In genomic region chr1:237492359-237492758, GRCh38 we compare ENCODE assay signal across 17 cellular contexts.
DNase-seq lines count a peak whose midpoint lies in the region; ATAC-seq, FAIRE-seq and TF ChIP-seq lines count a peak whose summit lies in the region.
"Had no signal": no experiment of that assay in that cellular context is flagged by ENCODE, and none has a peak within 500 bp of the region (broad histone marks: within the 10 kb centered on the region; RNA-seq: fewer than 3 reads in every experiment).

No MANE protein-coding gene starts in this region.

- DNase-seq in NCI-H82 (lab: John Stamatoyannopoulos, UW) (peak; percentile 29), NCI-H82 treated with DMSO at 0.1 percent for 48 hours (lab: John Stamatoyannopoulos, UW; ENCODE audit: unreplicated experiment) (no peak), HEK293T (ENCODE audit: extremely low spot score) (peak; percentile 36), mesendoderm (peak; percentile 45), urothelium cell line (ENCODE audit: low spot score) (no peak), T-cell (no peak)
- no peak for DNase-seq in stimulated activated naive B cell treated with anti-CD40 and anti-IgM and Interleukin-4, amounts not matched to agents 10 μg/mL and 1 μg/mL and 100 μg/mL, for 72 hours
- DNase-seq: activated CD8-positive, alpha-beta memory T cell treated with anti-CD3 and anti-CD28 coated beads for 24 hours; activated naive CD4-positive, alpha-beta T cell treated with anti-CD3 and anti-CD28 coated beads for 36 hours; hippocampal formation; NCI-H1417; stimulated activated CD8-positive, alpha-beta memory T cell treated with anti-CD3 and anti-CD28 coated beads, Interleukin-4, amount 100 ng/mL, for 48 hours had no signal

- no peaks in the 10 kb centered on the region for H3K79me2 ChIP-seq in OCI-LY3 (ENCODE audit: low read length)
- no peaks in the 10 kb centered on the region for H3K79me2 ChIP-seq in mesendoderm (ENCODE audit: control insufficient read depth, insufficient read depth, low read length)
- H3K79me2 ChIP-seq: parathyroid adenoma had no signal

- no CpG with 5 or more reads among the region's 1 CpG for WGBS in mesendoderm (ENCODE audit: extremely low coverage, insufficient coverage, low lambda C conversion rate)

- H2BK120ac ChIP-seq in mesendoderm (ENCODE audit: low read depth, low read length) = no peak overlapping the region

- H3K4me1 ChIP-seq in OCI-LY3 (ENCODE audit: low read length) = no peaks in the 10 kb centered on the region
- no peaks in the 10 kb centered on the region for H3K4me1 ChIP-seq in mesendoderm (ENCODE audit: control insufficient read depth, low read depth, low read length)
- H3K4me1 ChIP-seq: A549, parathyroid adenoma, upper lobe of left lung had no signal

- no peaks in the 10 kb centered on the region for H3K79me1 ChIP-seq in mesendoderm (ENCODE audit: low read length)

- H4K8ac ChIP-seq in mesendoderm (ENCODE audit: low read depth, low read length) = no peak overlapping the region

- no peak overlapping the region for H4K5ac ChIP-seq in mesendoderm (ENCODE audit: low read length)

- no peak overlapping the region for H3K4ac ChIP-seq in mesendoderm (ENCODE audit: low read depth, low read length)

- H3K27me3 ChIP-seq in OCI-LY3 (ENCODE audit: low read depth, low read length) (peaks cover 30% of the 10 kb centered on the region), mesendoderm (ENCODE audit: insufficient read depth, low read length, poor library complexity) (no peaks in the 10 kb centered on the region)
- H3K27me3 ChIP-seq: upper lobe of left lung had no signal

- no peak overlapping the region for H2AFZ ChIP-seq in OCI-LY3 (ENCODE audit: low read depth, low read length)
- H2AFZ ChIP-seq: parathyroid adenoma had no signal

- peaks cover 0 to 4% of the 10 kb centered on the region in 2 donors for H3K27me3 Mint-ChIP-seq in stimulated activated naive B cell treated with anti-CD40 and anti-IgM and Interleukin-4, amounts not matched to agents 10 μg/mL and 1 μg/mL and 100 μg/mL, for 72 hours
- H3K27me3 Mint-ChIP-seq in T-cell = peaks cover 0 to 3% of the 10 kb centered on the region in 2 donors

- CTCF ChIA-PET in HEK293T (lab: Yijun Ruan, JAX) = no interaction called here
- CTCF ChIA-PET in T-cell (lab: Charles Lee) = no interaction called here

- H3K9ac ChIP-seq in OCI-LY3 (ENCODE audit: low read length) (no peak overlapping the region), mesendoderm (ENCODE audit: low read length) (no peak overlapping the region)
- H3K9ac ChIP-seq: parathyroid adenoma had no signal

- H2AK5ac ChIP-seq in mesendoderm (ENCODE audit: low read length) = no peak overlapping the region

- H3K4me1 Mint-ChIP-seq in stimulated activated naive B cell treated with anti-CD40 and anti-IgM and Interleukin-4, amounts not matched to agents 10 μg/mL and 1 μg/mL and 100 μg/mL, for 72 hours = no peaks in the 10 kb centered on the region
- no peaks in the 10 kb centered on the region for H3K4me1 Mint-ChIP-seq in T-cell

- no peaks in the 10 kb centered on the region for H3K36me3 ChIP-seq in OCI-LY3 (replicated peaks; ENCODE audit: low read depth, low read length)
- H3K36me3 ChIP-seq in mesendoderm (ENCODE audit: control insufficient read depth, insufficient read depth, low read length) = no peaks in the 10 kb centered on the region
- H3K36me3 ChIP-seq: upper lobe of left lung had no signal

- no peak overlapping the region for H3K18ac ChIP-seq in mesendoderm (ENCODE audit: low read length)

- H3K23ac ChIP-seq in mesendoderm (ENCODE audit: low read length) = no peak overlapping the region

- H3K4me3 ChIP-seq in OCI-LY3 (ENCODE audit: low read length) = no peak overlapping the region
- no peak overlapping the region for H3K4me3 ChIP-seq in mesendoderm (ENCODE audit: low read length)
- H3K4me3 ChIP-seq: A549, upper lobe of left lung had no signal

- FAIRE-seq in urothelium cell line (lab: Jason Lieb, UNC) = no peak
- FAIRE-seq: A549 had no signal

- no peak for ATAC-seq in stimulated activated naive B cell treated with anti-CD40 and anti-IgM and Interleukin-4, amounts not matched to agents 10 μg/mL and 1 μg/mL and 100 μg/mL, for 72 hours (replicated peaks)
- ATAC-seq in T-cell (replicated peaks in 1 of 4) = no peak

- H3K56ac ChIP-seq in mesendoderm (ENCODE audit: low read length) = no peak overlapping the region

- no peak overlapping the region for H3K27ac Mint-ChIP-seq in stimulated activated naive B cell treated with anti-CD40 and anti-IgM and Interleukin-4, amounts not matched to agents 10 μg/mL and 1 μg/mL and 100 μg/mL, for 72 hours
- H3K27ac Mint-ChIP-seq in T-cell = no peak overlapping the region
- H3K27ac Mint-ChIP-seq: activated naive CD4-positive, alpha-beta T cell treated with anti-CD3 and anti-CD28 coated beads for 36 hours had no signal

- H2BK15ac ChIP-seq in mesendoderm (replicated peaks; ENCODE audit: low read depth) = no peak overlapping the region

- H2BK5ac ChIP-seq in mesendoderm (ENCODE audit: low read length) = no peak overlapping the region

- H3K4me2 ChIP-seq in OCI-LY3 (ENCODE audit: low read length) = no peak overlapping the region
- H3K4me2 ChIP-seq in mesendoderm (ENCODE audit: low read length) = no peak overlapping the region
- H3K4me2 ChIP-seq: A549 had no signal

- TF ChIP-seq CTCF in OCI-LY3 (IDR thresholded peaks at IDR 0.05; ENCODE audit: low read depth, low read length) = peak; percentile 28; the same call in 1 of the 2 replicates

- no peak overlapping the region for H3K4me3 Mint-ChIP-seq in stimulated activated naive B cell treated with anti-CD40 and anti-IgM and Interleukin-4, amounts not matched to agents 10 μg/mL and 1 μg/mL and 100 μg/mL, for 72 hours
- H3K4me3 Mint-ChIP-seq in T-cell = no peak overlapping the region
- H3K4me3 Mint-ChIP-seq: activated naive CD4-positive, alpha-beta T cell treated with anti-CD3 and anti-CD28 coated beads for 36 hours had no signal

- H3K27ac ChIP-seq in OCI-LY3 (ENCODE audit: low read length) (no peak overlapping the region), mesendoderm (ENCODE audit: low read depth, low read length) (no peak overlapping the region)
- H3K27ac ChIP-seq: A549, epithelial cell of prostate, parathyroid adenoma, upper lobe of left lung had no signal

- H4K20me1 ChIP-seq in OCI-LY3 (ENCODE audit: insufficient read depth, low read length) = no peaks in the 10 kb centered on the region

- POLR2A ChIA-PET in HEK293T (lab: Yijun Ruan, JAX) = no interaction called here
- POLR2A ChIA-PET in T-cell (lab: Charles Lee) = no interaction called here

- H3K9me3 ChIP-seq in OCI-LY3 (ENCODE audit: insufficient read depth, low read length) = no peaks in the 10 kb centered on the region
- H3K9me3 ChIP-seq: A549, upper lobe of left lung had no signal

- no peaks in the 10 kb centered on the region for H3K36me3 Mint-ChIP-seq in stimulated activated naive B cell treated with anti-CD40 and anti-IgM and Interleukin-4, amounts not matched to agents 10 μg/mL and 1 μg/mL and 100 μg/mL, for 72 hours
- H3K36me3 Mint-ChIP-seq in T-cell = no peaks in the 10 kb centered on the region

- H3K9me3 Mint-ChIP-seq in stimulated activated naive B cell treated with anti-CD40 and anti-IgM and Interleukin-4, amounts not matched to agents 10 μg/mL and 1 μg/mL and 100 μg/mL, for 72 hours = peaks cover 0 to 2% of the 10 kb centered on the region in 2 donors
- H3K9me3 Mint-ChIP-seq in T-cell = no peaks in the 10 kb centered on the region
- H3K9me3 Mint-ChIP-seq: activated naive CD4-positive, alpha-beta T cell treated with anti-CD3 and anti-CD28 coated beads for 36 hours had no signal

TF ChIP-seq in HEK293T, 16 proteins besides CTCF, POLR2A, EP300 and RAD21:
- no peak for TF ChIP-seq SP1 (IDR thresholded peaks at IDR 0.05)
- TF ChIP-seq, protein P1, sequence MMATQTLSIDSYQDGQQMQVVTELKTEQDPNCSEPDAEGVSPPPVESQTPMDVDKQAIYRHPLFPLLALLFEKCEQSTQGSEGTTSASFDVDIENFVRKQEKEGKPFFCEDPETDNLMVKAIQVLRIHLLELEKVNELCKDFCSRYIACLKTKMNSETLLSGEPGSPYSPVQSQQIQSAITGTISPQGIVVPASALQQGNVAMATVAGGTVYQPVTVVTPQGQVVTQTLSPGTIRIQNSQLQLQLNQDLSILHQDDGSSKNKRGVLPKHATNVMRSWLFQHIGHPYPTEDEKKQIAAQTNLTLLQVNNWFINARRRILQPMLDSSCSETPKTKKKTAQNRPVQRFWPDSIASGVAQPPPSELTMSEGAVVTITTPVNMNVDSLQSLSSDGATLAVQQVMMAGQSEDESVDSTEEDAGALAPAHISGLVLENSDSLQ (IDR thresholded peaks at IDR 0.05) = peak; percentile 38; the same call in 1 of the 2 replicates

Comparison
In these comparisons a context has a peak if more than half of its experiments do, and no peak if none do; other contexts are left out.
1. DNase-seq: peak in NCI-H82 (single experiment), HEK293T (single experiment) and mesendoderm (single experiment); none in NCI-H82 treated with DMSO at 0.1 percent for 48 hours (single experiment), stimulated activated naive B cell treated with anti-CD40 and anti-IgM and Interleukin-4, amounts not matched to agents 10 μg/mL and 1 μg/mL and 100 μg/mL, for 72 hours (single experiment), urothelium cell line (single experiment) and T-cell (0 of 34).